In the genomic region with DNA sequence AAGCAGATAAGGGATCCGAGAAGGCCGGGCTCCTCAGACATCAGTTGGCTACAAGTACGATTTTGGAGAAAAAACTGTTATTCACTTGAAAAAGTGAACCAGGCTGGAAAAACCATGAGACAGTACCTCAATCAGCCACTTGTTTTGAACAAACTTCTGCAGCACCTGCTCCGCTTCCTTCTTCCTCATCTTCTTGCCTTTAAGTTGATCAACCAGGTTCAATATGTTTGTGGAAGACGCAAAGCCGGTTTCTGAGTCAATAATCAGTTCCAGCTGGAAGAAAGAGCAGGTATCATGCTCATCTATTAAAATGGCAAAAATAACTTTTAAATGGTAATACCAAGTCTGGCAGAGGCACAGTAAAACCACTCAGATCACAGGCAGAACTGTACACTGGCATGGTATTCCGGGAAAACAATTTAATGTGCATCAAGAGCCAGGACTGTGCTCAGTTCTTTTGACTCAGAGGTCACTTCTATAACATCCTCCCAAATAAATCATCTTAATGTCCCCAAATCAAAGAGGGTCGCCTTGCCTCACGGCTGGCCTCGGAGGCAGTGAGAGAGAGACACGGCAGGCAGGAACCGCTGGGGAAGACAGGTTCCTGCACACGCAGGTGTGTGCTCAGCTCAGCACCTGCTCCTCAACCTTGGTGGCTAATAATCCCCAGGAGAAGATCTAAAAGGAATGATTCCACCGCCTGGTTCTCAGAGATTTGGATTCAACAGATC, we compare ENCODE assay signal across 12 cellular contexts. TPM values are rescaled to one million over a fixed set of nuclear protein-coding genes. Genes with fewer than 3 reads are reported as not detected.
A peak's percentile ranks its signal among the peaks of the same experiment; 100 is the strongest.
DNase-seq lines count a peak whose midpoint lies in the region; ATAC-seq and TF ChIP-seq lines count a peak whose summit lies in the region.
"Had no signal": no experiment of that assay in that cellular context is flagged by ENCODE, and none has a peak within 500 bp of the region (broad histone marks: within the 10 kb centered on the region; RNA-seq: fewer than 3 reads in every experiment).

No MANE protein-coding gene starts in this region.

- intact Hi-C loops in activated naive CD4-positive, alpha-beta T cell treated with anti-CD3 and anti-CD28 coated beads for 36 hours (cut with micrococcal nuclease), result no loop called here

- H3K36me3 ChIP-seq in Peyer's patch, result peaks cover 0 to 9% (median 0%) of the 10 kb centered on the region in 3 donors
- no peaks in the 10 kb centered on the region for H3K36me3 ChIP-seq in effector memory CD4-positive, alpha-beta T cell (ENCODE audit: control insufficient read depth, insufficient read depth, low read length)

- peaks cover 85% of the 10 kb centered on the region for H3K4me1 Mint-ChIP-seq in activated naive CD4-positive, alpha-beta T cell treated with anti-CD3 and anti-CD28 coated beads for 36 hours (ENCODE audit: low read depth)
- peaks cover 70% of the 10 kb centered on the region for H3K4me1 Mint-ChIP-seq in stimulated activated memory B cell treated with anti-CD40 and anti-IgM and Interleukin-4, amounts not matched to agents 10 μg/mL and 1 μg/mL and 100 μg/mL, for 72 hours

- TF ChIP-seq POLR2A in Peyer's patch (IDR thresholded peaks at IDR 0.05), result no peak

- no peaks in the 10 kb centered on the region for H3K9me3 Mint-ChIP-seq in activated naive CD4-positive, alpha-beta T cell treated with anti-CD3 and anti-CD28 coated beads for 36 hours
- H3K9me3 Mint-ChIP-seq in stimulated activated memory B cell treated with anti-CD40 and anti-IgM and Interleukin-4, amounts not matched to agents 10 μg/mL and 1 μg/mL and 100 μg/mL, for 72 hours, result no peaks in the 10 kb centered on the region

- peaks cover 25 to 87% (median 34%) of the 10 kb centered on the region in 4 donors for H3K4me1 ChIP-seq in Peyer's patch
- H3K4me1 ChIP-seq in effector memory CD4-positive, alpha-beta T cell (ENCODE audit: control insufficient read depth, insufficient read depth, low read length, poor library complexity, severe bottlenecking), result peaks cover 83% of the 10 kb centered on the region

- no peaks in the 10 kb centered on the region for H3K27me3 Mint-ChIP-seq in activated naive CD4-positive, alpha-beta T cell treated with anti-CD3 and anti-CD28 coated beads for 36 hours (ENCODE audit: low read depth)
- no peaks in the 10 kb centered on the region for H3K27me3 Mint-ChIP-seq in stimulated activated memory B cell treated with anti-CD40 and anti-IgM and Interleukin-4, amounts not matched to agents 10 μg/mL and 1 μg/mL and 100 μg/mL, for 72 hours

- H3K36me3 Mint-ChIP-seq in activated naive CD4-positive, alpha-beta T cell treated with anti-CD3 and anti-CD28 coated beads for 36 hours (ENCODE audit: low read depth), result peaks cover 38% of the 10 kb centered on the region
- peaks cover 42% of the 10 kb centered on the region for H3K36me3 Mint-ChIP-seq in stimulated activated memory B cell treated with anti-CD40 and anti-IgM and Interleukin-4, amounts not matched to agents 10 μg/mL and 1 μg/mL and 100 μg/mL, for 72 hours

- TF ChIP-seq CTCF in Peyer's patch (IDR thresholded peaks at IDR 0.05), result peak in 3 of 6 experiments; percentile 22 to 24 (median 24)

- H3K27ac ChIP-seq in Peyer's patch, result peak overlapping the region in 3 of 4 donors; percentile 78 to 85 (median 83)
- H3K27ac ChIP-seq in effector memory CD4-positive, alpha-beta T cell (ENCODE audit: insufficient read depth, low read length, poor library complexity, severe bottlenecking), result peak overlapping the region; percentile 89
- H3K27ac ChIP-seq: GM23248 had no signal

- ATAC-seq in stimulated activated memory B cell treated with anti-CD40 and anti-IgM and Interleukin-4, amounts not matched to agents 10 μg/mL and 1 μg/mL and 100 μg/mL, for 72 hours, result no peak
- ATAC-seq in HG02571 (IDR thresholded peaks at IDR 0.05; ENCODE audit: unreplicated experiment), result no peak
- ATAC-seq: SK-N-SH treated with all-trans-retinoic acid at 6 μM for 48 hours had no signal

- H3K27me3 ChIP-seq in Peyer's patch, result no peaks in the 10 kb centered on the region
- no peaks in the 10 kb centered on the region for H3K27me3 ChIP-seq in effector memory CD4-positive, alpha-beta T cell (replicated peaks; ENCODE audit: control insufficient read depth, insufficient read depth, low read length, poor library complexity, severe bottlenecking)

- no peak overlapping the region for H3K4me3 ChIP-seq in Peyer's patch
- H3K4me3 ChIP-seq in effector memory CD4-positive, alpha-beta T cell (ENCODE audit: insufficient read depth, low read depth, low read length, poor library complexity, severe bottlenecking), result no peak overlapping the region
- H3K4me3 ChIP-seq: GM23248 had no signal

- H3K27ac Mint-ChIP-seq in activated naive CD4-positive, alpha-beta T cell treated with anti-CD3 and anti-CD28 coated beads for 36 hours, result peak overlapping the region; percentile 98
- peak overlapping the region; percentile 81 for H3K27ac Mint-ChIP-seq in stimulated activated memory B cell treated with anti-CD40 and anti-IgM and Interleukin-4, amounts not matched to agents 10 μg/mL and 1 μg/mL and 100 μg/mL, for 72 hours

- H3K4me3 Mint-ChIP-seq in activated naive CD4-positive, alpha-beta T cell treated with anti-CD3 and anti-CD28 coated beads for 36 hours, result peak overlapping the region; percentile 49
- H3K4me3 Mint-ChIP-seq in stimulated activated memory B cell treated with anti-CD40 and anti-IgM and Interleukin-4, amounts not matched to agents 10 μg/mL and 1 μg/mL and 100 μg/mL, for 72 hours, result no peak overlapping the region

- CTCF ChIA-PET in activated naive CD4-positive, alpha-beta T cell treated with anti-CD3 and anti-CD28 coated beads for 36 hours (lab: Charles Lee), result interaction anchor here (1.2 to 7.3 kb wide), 10 partner anchors 17 to 189 kb away, joined by 5 to 132 read pairs (median 25); partner anchors contain the start of gene KDM8

- no peak for DNase-seq in activated naive CD4-positive, alpha-beta T cell treated with anti-CD3 and anti-CD28 coated beads for 36 hours
- DNase-seq in activated naive CD4-positive, alpha-beta T cell (lab: John Stamatoyannopoulos, UW), result no peak
- DNase-seq in Peyer's patch (no peak), HuH-7.5 (ENCODE audit: low spot score) (no peak)
- no peak for DNase-seq in effector memory CD4-positive, alpha-beta T cell
- no peak for DNase-seq in activated CD8-positive, alpha-beta memory T cell treated with anti-CD3 and anti-CD28 coated beads, Interleukin-2, amount 50 U/mL, for 4 hours
- DNase-seq: dermis blood vessel endothelial cell, GM23248, midbrain had no signal

- H3K9me3 ChIP-seq in Peyer's patch, result no peaks in the 10 kb centered on the region
- no peaks in the 10 kb centered on the region for H3K9me3 ChIP-seq in effector memory CD4-positive, alpha-beta T cell (ENCODE audit: control insufficient read depth, low read length)

RNA-seq across cellular contexts. Expression of gene KDM8, which starts 29.7 kb away (rescaled TPM):
- 10 to 100 TPM; 11.3 to 13.9 TPM for total RNA-seq in activated naive CD4-positive, alpha-beta T cell treated with anti-CD3 and anti-CD28 coated beads for 36 hours
- total RNA-seq in Peyer's patch, result 100 to 1,000 TPM in 1 of 4 donors, 10 to 100 TPM in 3; 22.3 to 130 (median 40.9) TPM

RNA-seq across cellular contexts. Expression of gene NSMCE1, which starts 35.5 kb away (rescaled TPM):
- total RNA-seq in activated naive CD4-positive, alpha-beta T cell treated with anti-CD3 and anti-CD28 coated beads for 36 hours, result 100 to 1,000 TPM; 112 to 117 TPM
- 10 to 100 TPM; 20.9 to 41.3 (median 30.6) TPM for total RNA-seq in Peyer's patch
